ENCODE assay signal across 11 cellular contexts in the genomic region with DNA sequence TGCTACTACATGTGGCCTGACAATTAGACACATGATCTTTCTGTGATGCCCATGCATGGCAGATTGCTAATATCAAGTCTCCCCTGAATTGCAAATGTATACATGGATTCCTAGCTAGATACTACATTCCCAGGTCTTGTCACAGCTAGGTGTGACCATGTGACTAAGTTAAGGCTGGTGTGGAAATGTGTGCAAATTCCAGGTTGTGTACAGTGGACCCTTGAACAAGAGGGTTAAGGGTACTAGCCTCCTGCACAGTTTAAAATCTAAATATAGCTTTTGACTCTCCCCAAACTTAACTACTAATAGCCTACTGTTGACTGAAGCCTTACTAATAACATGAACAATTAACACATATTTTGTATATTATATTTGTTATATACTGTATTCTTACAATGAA. TPM values are rescaled to one million over a fixed set of nuclear protein-coding genes. Genes with fewer than 3 reads are reported as not detected.
"Had no signal": no experiment of that assay in that cellular context is flagged by ENCODE, and none has a peak within 500 bp of the region (broad histone marks: within the 10 kb centered on the region; RNA-seq: fewer than 3 reads in every experiment).

No MANE protein-coding gene starts in this region.

- H3K4me2 ChIP-seq: GM23338 had no signal

- H3K4me3 ChIP-seq: GM23248, GM23338, HAP-1 had no signal

- ATAC-seq: GM23338, HCT116 had no signal

- H3K9me3 ChIP-seq: HAP-1 had no signal

- H3K9ac ChIP-seq: GM23248 had no signal

- H3K27ac ChIP-seq: GM23248 had no signal

- H3K36me3 ChIP-seq: HAP-1 had no signal

- FAIRE-seq: H1, H54 had no signal

- DNase-seq: GOT3, H7, H9, HCEC 1CT, HFFc6 had no signal

- H2AFZ ChIP-seq: GM23248, GM23338 had no signal

- H3K4me1 ChIP-seq: HAP-1 had no signal

RNA-seq across cellular contexts. Expression of a gene that starts 48.4 kb away (rescaled TPM):
- total RNA-seq: GM23248, GM23338, H9, HFFc6 had no signal
- polyA plus RNA-seq: GM23248 had no signal
